ENCODE assay signal across 8 cellular contexts in genomic region chr19:3762130-3762473, GRCh38. TPM values are rescaled to one million over a fixed set of nuclear protein-coding genes. Genes with fewer than 3 reads are reported as not detected.
DNase-seq lines count a peak whose midpoint lies in the region; ATAC-seq and TF ChIP-seq lines count a peak whose summit lies in the region.

No MANE protein-coding gene starts in this region.

- peak overlapping the region; percentile 67 to 95 for H3K4me3 ChIP-seq in ascending aorta
- H3K4me3 ChIP-seq in lower lobe of right lung = peak overlapping the region; percentile 90
- H3K4me3 ChIP-seq in tibial artery = peak overlapping the region in 1 of 2 donors; percentile 92

- H3K4me1 Mint-ChIP-seq in activated naive CD4-positive, alpha-beta T cell treated with anti-CD3 and anti-CD28 coated beads, Interleukin-2, amount 10 ng/mL, durations not matched to agents 7 days and 5 days = peaks cover 47% of the 10 kb centered on the region

- peaks cover 25% of the 10 kb centered on the region for H3K36me3 Mint-ChIP-seq in activated naive CD4-positive, alpha-beta T cell treated with anti-CD3 and anti-CD28 coated beads, Interleukin-2, amount 10 ng/mL, durations not matched to agents 7 days and 5 days

- H3K27me3 ChIP-seq in ascending aorta = no peaks in the 10 kb centered on the region
- H3K27me3 ChIP-seq in lower lobe of right lung (ENCODE audit: low read depth) = no peaks in the 10 kb centered on the region
- H3K27me3 ChIP-seq in tibial artery = no peaks in the 10 kb centered on the region

- H3K27ac Mint-ChIP-seq in activated naive CD4-positive, alpha-beta T cell treated with anti-CD3 and anti-CD28 coated beads, Interleukin-2, amount 10 ng/mL, durations not matched to agents 7 days and 5 days = peak overlapping the region; percentile 100

- TF ChIP-seq CTCF in ascending aorta (IDR thresholded peaks at IDR 0.05) (no peak), lower lobe of right lung (IDR thresholded peaks at IDR 0.05) (no peak), tibial artery (IDR thresholded peaks at IDR 0.05) (no peak)

- intact Hi-C loops in ascending aorta (cut with DNase I) (loop anchor here (1.0 to 5.0 kb wide), 8 partner anchors 91 to 1205 kb away; partner anchors contain the start of genes ANKRD24, KDM4B, PIAS4 and SIRT6), lower lobe of right lung (cut with DNase I) (no loop called here), tibial artery (cut with DNase I; ENCODE audit: low total_unique reads) (loop anchor here (10.0 kb wide), 1 partner anchor 203 kb away; no protein-coding TSS in a partner anchor)

- no peak for DNase-seq in activated naive CD4-positive, alpha-beta T cell treated with anti-CD3 and anti-CD28 coated beads, Interleukin-2, amount 10 ng/mL, durations not matched to agents 7 days and 5 days
- no peak for DNase-seq in activated naive CD4-positive, alpha-beta T cell (lab: John Stamatoyannopoulos, UW)
- DNase-seq in ascending aorta (ENCODE audit: low spot score in 2 of 2) (no peak), lower lobe of right lung (no peak), tibial artery (no peak), dedifferentiated amniotic fluid mesenchymal stem cell (ENCODE audit: extremely low spot score) (no peak), medulla oblongata (ENCODE audit: extremely low spot score) (no peak)

- no peak for ATAC-seq in lower lobe of right lung
- no peak for ATAC-seq in GM18519 (IDR thresholded peaks at IDR 0.05; ENCODE audit: low FRiP score, unreplicated experiment)

- H3K27me3 Mint-ChIP-seq in activated naive CD4-positive, alpha-beta T cell treated with anti-CD3 and anti-CD28 coated beads, Interleukin-2, amount 10 ng/mL, durations not matched to agents 7 days and 5 days = peaks cover 6% of the 10 kb centered on the region

- H3K9me3 ChIP-seq in ascending aorta (no peaks in the 10 kb centered on the region), lower lobe of right lung (no peaks in the 10 kb centered on the region), tibial artery (no peaks in the 10 kb centered on the region)

- H3K4me1 ChIP-seq in ascending aorta (peaks cover 9 to 22% of the 10 kb centered on the region in 2 donors), lower lobe of right lung (peaks cover 39% of the 10 kb centered on the region), tibial artery (peaks cover 0 to 43% (median 35%) of the 10 kb centered on the region in 4 donors)

- H3K36me3 ChIP-seq in ascending aorta = peaks cover 19 to 42% of the 10 kb centered on the region in 2 donors
- peaks cover 47% of the 10 kb centered on the region for H3K36me3 ChIP-seq in lower lobe of right lung
- H3K36me3 ChIP-seq in tibial artery = peaks cover 9 to 52% (median 39%) of the 10 kb centered on the region in 3 donors

- H3K27ac ChIP-seq in ascending aorta = peak overlapping the region; percentile 87 to 98
- peak overlapping the region; percentile 96 for H3K27ac ChIP-seq in lower lobe of right lung
- peak overlapping the region; percentile 95 to 99 for H3K27ac ChIP-seq in tibial artery

- CTCF ChIA-PET in activated naive CD4-positive, alpha-beta T cell treated with anti-CD3 and anti-CD28 coated beads, Interleukin-2, amount 10 ng/mL, durations not matched to agents 7 days and 5 days (lab: Charles Lee) = interaction anchor here (0.9 to 5.0 kb wide), 5 partner anchors 32 to 223 kb away, joined by 3 to 50 read pairs (median 3); partner anchors contain the start of gene EEF2

- no peaks in the 10 kb centered on the region for H3K9me3 Mint-ChIP-seq in activated naive CD4-positive, alpha-beta T cell treated with anti-CD3 and anti-CD28 coated beads, Interleukin-2, amount 10 ng/mL, durations not matched to agents 7 days and 5 days

- H3K4me3 Mint-ChIP-seq in activated naive CD4-positive, alpha-beta T cell treated with anti-CD3 and anti-CD28 coated beads, Interleukin-2, amount 10 ng/mL, durations not matched to agents 7 days and 5 days = peak overlapping the region; percentile 96

RNA-seq across cellular contexts. Expression of gene MRPL54, which starts 0.4 kb away (rescaled TPM):
- total RNA-seq in ascending aorta (34.9 TPM), lower lobe of right lung (59.4 TPM)

RNA-seq across cellular contexts. Expression of gene APBA3, which starts 0.6 kb away (rescaled TPM):
- total RNA-seq in ascending aorta (58.9 TPM), lower lobe of right lung (18.2 TPM)

RNA-seq across cellular contexts. Expression of gene RAX2, which starts 9.9 kb away (rescaled TPM):
- not detected for total RNA-seq in ascending aorta
- total RNA-seq in lower lobe of right lung = not detected

RNA-seq across cellular contexts. Expression of gene MATK, which starts 24.1 kb away (rescaled TPM):
- not detected for total RNA-seq in ascending aorta
- total RNA-seq in lower lobe of right lung = 11.3 TPM

RNA-seq across cellular contexts. Expression of gene TJP3, which starts 53.9 kb away (rescaled TPM):
- 12.6 TPM for total RNA-seq in ascending aorta
- 34.4 TPM for total RNA-seq in lower lobe of right lung
